Comparison of ENCODE assay signal across 13 cellular contexts in genomic region chr15:70802629-70803028, GRCh38. TPM values are rescaled to one million over a fixed set of nuclear protein-coding genes. Genes with fewer than 3 reads are reported as not detected.
DNase-seq lines count a peak whose midpoint lies in the region; TF ChIP-seq lines count a peak whose summit lies in the region.
"Had no signal": no experiment of that assay in that cellular context is flagged by ENCODE, and none has a peak within 500 bp of the region (broad histone marks: within the 10 kb centered on the region; RNA-seq: fewer than 3 reads in every experiment).

No MANE protein-coding gene starts in this region.

- H3K9me3 ChIP-seq in uterus, result no peaks in the 10 kb centered on the region
- H3K9me3 ChIP-seq: neutrophil had no signal

- DNase-seq in HCEC 1CT (peak; percentile 90), T1000 (lab: John Stamatoyannopoulos, UW) (peak; percentile 28), fibroblast of villous mesenchyme (ENCODE audit: low read depth) (peak; percentile 79), renal cortical epithelial cell (ENCODE audit: low read depth) (peak; percentile 53), NCI-H1092 treated with DMSO at 0.1 percent for 48 hours (lab: John Stamatoyannopoulos, UW) (no peak), uterus (no peak), HK-2 (ENCODE audit: unreplicated experiment) (no peak)
- DNase-seq in activated CD4-positive, alpha-beta T cell treated with anti-CD3 and anti-CD28 coated beads for 48 hours, result no peak
- DNase-seq: activated naive CD4-positive, alpha-beta T cell; CD4-positive, alpha-beta T cell; NCI-H2081; stimulated activated naive B cell treated with anti-CD40 and anti-IgM and Interleukin-4, amounts not matched to agents 10 μg/mL and 1 μg/mL and 100 μg/mL, for 72 hours had no signal

- no peaks in the 10 kb centered on the region for H3K4me1 ChIP-seq in uterus

- TF ChIP-seq CTCF in fibroblast of villous mesenchyme (IDR thresholded peaks at IDR 0.05; ENCODE audit: insufficient read depth, low read depth, low read length) (no peak), uterus (IDR thresholded peaks at IDR 0.05) (no peak)

- H3K27ac ChIP-seq in uterus, result no peak overlapping the region
- H3K27ac ChIP-seq: neutrophil had no signal

- no peaks in the 10 kb centered on the region for H3K27me3 ChIP-seq in uterus
- H3K27me3 ChIP-seq: neutrophil had no signal

- intact Hi-C loops in uterus (cut with DNase I; ENCODE audit: low total_unique reads), result no loop called here

- H3K4me3 ChIP-seq in fibroblast of villous mesenchyme (ENCODE audit: low read depth, low read length), result no peak overlapping the region
- no peak overlapping the region for H3K4me3 ChIP-seq in uterus

- no peak for TF ChIP-seq POLR2A in uterus (IDR thresholded peaks at IDR 0.05)

- no peaks in the 10 kb centered on the region for H3K36me3 ChIP-seq in uterus
- H3K36me3 ChIP-seq: neutrophil had no signal

RNA-seq across cellular contexts. Expression of gene UACA, which starts 39.3 kb away (rescaled TPM):
- total RNA-seq in fibroblast of villous mesenchyme (160 TPM in 2 replicates), renal cortical epithelial cell (42.9 and 48.0 TPM in 2 replicates), uterus (100 to 1,000 TPM in 1 of 4 donors, 10 to 100 TPM in 3; 20.9 to 147 (median 60.6) TPM)

RNA-seq across cellular contexts. Expression of gene LARP6, which starts 51.3 kb away (rescaled TPM):
- total RNA-seq in fibroblast of villous mesenchyme (36.7 and 46.7 TPM in 2 replicates), renal cortical epithelial cell (28.3 and 37.0 TPM in 2 replicates), uterus (10 to 100 TPM; 11.9 to 59.4 (median 28.8) TPM)

Comparison
In these comparisons a context has a peak if more than half of its experiments do, and no peak if none do; other contexts are left out.
1. DNase-seq: peak in HCEC 1CT (single experiment), T1000 (single experiment), fibroblast of villous mesenchyme (single experiment) and renal cortical epithelial cell (single experiment); none in NCI-H1092 treated with DMSO at 0.1 percent for 48 hours (single experiment), uterus (0 of 2), HK-2 (single experiment) and activated CD4-positive, alpha-beta T cell treated with anti-CD3 and anti-CD28 coated beads for 48 hours (single experiment).